Comparison of ENCODE assay signal across 8 cellular contexts in genomic region chr2:70083344-70084156, GRCh38. TPM values are rescaled to one million over a fixed set of nuclear protein-coding genes. Genes with fewer than 3 reads are reported as not detected.
A peak's percentile ranks its signal among the peaks of the same experiment; 100 is the strongest.
DNase-seq lines count a peak whose midpoint lies in the region.

No MANE protein-coding gene starts in this region.

- H3K36me3 Mint-ChIP-seq in activated CD4-positive, alpha-beta memory T cell treated with anti-CD3 and anti-CD28 coated beads, Interleukin-2, amount 10 ng/mL, durations not matched to agents 7 days and 5 days (ENCODE audit: low read depth) = peaks cover 55% of the 10 kb centered on the region
- H3K36me3 Mint-ChIP-seq in immature natural killer cell = peaks cover 31 to 43% (median 39%) of the 10 kb centered on the region in 3 donors
- peaks cover 59% of the 10 kb centered on the region for H3K36me3 Mint-ChIP-seq in stimulated activated naive CD8-positive, alpha-beta T cell treated with anti-CD3 and anti-CD28 coated beads, Interleukin-15, Interleukin-2, amounts not matched to agents 100 ng/mL and 50 ng/mL, for 24 hours (ENCODE audit: low read depth)

- peak; percentile 10 to 64 for DNase-seq in NOMO-1 (lab: John Stamatoyannopoulos, UW; ENCODE audit: unreplicated experiment in 2 of 2)
- no peak for DNase-seq in NOMO-1 treated with dmso at 0.1 percent for 144 hours (lab: John Stamatoyannopoulos, UW; ENCODE audit: unreplicated experiment)
- DNase-seq in HK-2 (ENCODE audit: unreplicated experiment) = peak; percentile 73
- peak; percentile 64 for DNase-seq in activated CD4-positive, alpha-beta memory T cell treated with anti-CD3 and anti-CD28 coated beads, Interleukin-2, amount 10 ng/mL, durations not matched to agents 7 days and 5 days
- no peak for DNase-seq in immature natural killer cell
- DNase-seq in amygdala (lab: John Stamatoyannopoulos, UW) = no peak
- DNase-seq in dedifferentiated amniotic fluid mesenchymal stem cell (ENCODE audit: extremely low spot score) = no peak

- POLR2A ChIA-PET in activated CD4-positive, alpha-beta memory T cell treated with anti-CD3 and anti-CD28 coated beads, Interleukin-2, amount 10 ng/mL, durations not matched to agents 7 days and 5 days (lab: Charles Lee) = interaction anchor here (1.9 to 15.0 kb wide), 9 partner anchors 10 to 171 kb away, joined by 4 to 856 read pairs (median 274); partner anchors contain the start of genes C2orf42 and MXD1

- CTCF ChIA-PET in activated CD4-positive, alpha-beta memory T cell treated with anti-CD3 and anti-CD28 coated beads, Interleukin-2, amount 10 ng/mL, durations not matched to agents 7 days and 5 days (lab: Charles Lee) = interaction anchor here (1.5 to 12.9 kb wide), 4 partner anchors 10 to 169 kb away, joined by 7 to 147 read pairs (median 46); partner anchors contain the start of gene MXD1

- peak overlapping the region; percentile 57 for H3K4me3 Mint-ChIP-seq in activated CD4-positive, alpha-beta memory T cell treated with anti-CD3 and anti-CD28 coated beads, Interleukin-2, amount 10 ng/mL, durations not matched to agents 7 days and 5 days
- peak overlapping the region; percentile 50 to 79 (median 59) for H3K4me3 Mint-ChIP-seq in immature natural killer cell
- peak overlapping the region; percentile 65 for H3K4me3 Mint-ChIP-seq in stimulated activated naive CD8-positive, alpha-beta T cell treated with anti-CD3 and anti-CD28 coated beads, Interleukin-15, Interleukin-2, amounts not matched to agents 100 ng/mL and 50 ng/mL, for 24 hours

- peak overlapping the region; percentile 81 for H3K27ac Mint-ChIP-seq in activated CD4-positive, alpha-beta memory T cell treated with anti-CD3 and anti-CD28 coated beads, Interleukin-2, amount 10 ng/mL, durations not matched to agents 7 days and 5 days
- H3K27ac Mint-ChIP-seq in immature natural killer cell = peak overlapping the region; percentile 91 to 100 (median 99)
- H3K27ac Mint-ChIP-seq in stimulated activated naive CD8-positive, alpha-beta T cell treated with anti-CD3 and anti-CD28 coated beads, Interleukin-15, Interleukin-2, amounts not matched to agents 100 ng/mL and 50 ng/mL, for 24 hours = peak overlapping the region; percentile 84

- H3K9me3 Mint-ChIP-seq in activated CD4-positive, alpha-beta memory T cell treated with anti-CD3 and anti-CD28 coated beads, Interleukin-2, amount 10 ng/mL, durations not matched to agents 7 days and 5 days = no peaks in the 10 kb centered on the region
- peaks cover 0 to 3% (median 0%) of the 10 kb centered on the region in 6 donors for H3K9me3 Mint-ChIP-seq in immature natural killer cell
- no peaks in the 10 kb centered on the region for H3K9me3 Mint-ChIP-seq in stimulated activated naive CD8-positive, alpha-beta T cell treated with anti-CD3 and anti-CD28 coated beads, Interleukin-15, Interleukin-2, amounts not matched to agents 100 ng/mL and 50 ng/mL, for 24 hours

- H3K4me1 Mint-ChIP-seq in activated CD4-positive, alpha-beta memory T cell treated with anti-CD3 and anti-CD28 coated beads, Interleukin-2, amount 10 ng/mL, durations not matched to agents 7 days and 5 days = peaks cover 63% of the 10 kb centered on the region
- H3K4me1 Mint-ChIP-seq in immature natural killer cell = peaks cover 58 to 59% of the 10 kb centered on the region in 2 donors
- peaks cover 64% of the 10 kb centered on the region for H3K4me1 Mint-ChIP-seq in stimulated activated naive CD8-positive, alpha-beta T cell treated with anti-CD3 and anti-CD28 coated beads, Interleukin-15, Interleukin-2, amounts not matched to agents 100 ng/mL and 50 ng/mL, for 24 hours (ENCODE audit: low read depth)

- no peaks in the 10 kb centered on the region for H3K27me3 Mint-ChIP-seq in activated CD4-positive, alpha-beta memory T cell treated with anti-CD3 and anti-CD28 coated beads, Interleukin-2, amount 10 ng/mL, durations not matched to agents 7 days and 5 days
- H3K27me3 Mint-ChIP-seq in immature natural killer cell (ENCODE audit: low read depth in 3 of 3) = peaks cover 22 to 36% (median 33%) of the 10 kb centered on the region in 3 donors
- peaks cover 4% of the 10 kb centered on the region for H3K27me3 Mint-ChIP-seq in stimulated activated naive CD8-positive, alpha-beta T cell treated with anti-CD3 and anti-CD28 coated beads, Interleukin-15, Interleukin-2, amounts not matched to agents 100 ng/mL and 50 ng/mL, for 24 hours

RNA-seq across cellular contexts. Expression of gene PCBP1, which starts 3.7 kb away (rescaled TPM):
- 100 to 1,000 TPM; 475 to 483 TPM for total RNA-seq in activated CD4-positive, alpha-beta memory T cell treated with anti-CD3 and anti-CD28 coated beads, Interleukin-2, amount 10 ng/mL, durations not matched to agents 7 days and 5 days
- polyA plus RNA-seq in immature natural killer cell = 100 to 1,000 TPM; 184 to 233 (median 232) TPM

Comparison
In these comparisons a context has a peak if more than half of its experiments do, and no peak if none do; other contexts are left out.
1. DNase-seq: peak in NOMO-1 (2 of 2), HK-2 (single experiment) and activated CD4-positive, alpha-beta memory T cell treated with anti-CD3 and anti-CD28 coated beads, Interleukin-2, amount 10 ng/mL, durations not matched to agents 7 days and 5 days (single experiment); none in NOMO-1 treated with dmso at 0.1 percent for 144 hours (single experiment), immature natural killer cell (0 of 3), amygdala (0 of 56) and dedifferentiated amniotic fluid mesenchymal stem cell (single experiment).
2. Peak in every context shown above with its lines, with median percentiles within 50 percentile points of each other: H3K27ac Mint-ChIP-seq and H3K4me3 Mint-ChIP-seq.